In genomic region chr12:53740130-53740491, GRCh38 we compare ENCODE assay signal across 1 cellular context.
TF ChIP-seq lines count a peak whose summit lies in the region.

No MANE protein-coding gene starts in this region.

TF ChIP-seq in HEK293, 187 proteins besides CTCF, POLR2A, EP300 and RAD21:
- TF ChIP-seq ZNF580 (tag by site-specific recombination; IDR thresholded peaks at IDR 0.05): peak; percentile 95
- no peak for TF ChIP-seq ZNF184 (tag by site-specific recombination; IDR thresholded peaks at IDR 0.05)
- TF ChIP-seq ZNF610 (tag by site-specific recombination; IDR thresholded peaks at IDR 0.05; ENCODE audit: borderline replicate concordance): no peak
- no peak for TF ChIP-seq KLF7 (tag by site-specific recombination; IDR thresholded peaks at IDR 0.05; ENCODE audit: borderline replicate concordance)
- TF ChIP-seq KLF10 (tag by site-specific recombination; IDR thresholded peaks at IDR 0.05): no peak
- TF ChIP-seq ZBTB7A (tag by site-specific recombination; IDR thresholded peaks at IDR 0.05; ENCODE audit: low read depth): no peak
- TF ChIP-seq KLF8 (tag by site-specific recombination; IDR thresholded peaks at IDR 0.05): no peak
- TF ChIP-seq ZNF416 (tag by site-specific recombination; IDR thresholded peaks at IDR 0.05): no peak
- no peak for TF ChIP-seq ZNF585B (tag by site-specific recombination; IDR thresholded peaks at IDR 0.05)
- TF ChIP-seq OVOL3 (tag by site-specific recombination; IDR thresholded peaks at IDR 0.05): no peak
- TF ChIP-seq PRDM1 (tag by site-specific recombination; IDR thresholded peaks at IDR 0.05): no peak
- 0 out of 2 replicates have a peak, but pooled peaks have one; percentile 8 for TF ChIP-seq ZNF530 (tag by site-specific recombination; IDR thresholded peaks at IDR 0.05; ENCODE audit: low read depth)
- TF ChIP-seq ZNF621 (tag by site-specific recombination; IDR thresholded peaks at IDR 0.05): no peak
- peak; percentile 99; the same call in 1 of the 2 replicates for TF ChIP-seq ZNF768 (tag by site-specific recombination; IDR thresholded peaks at IDR 0.05)
- no peak for TF ChIP-seq ZNF426 (tag by site-specific recombination; IDR thresholded peaks at IDR 0.05)
- no peak for TF ChIP-seq ZNF221 (tag by site-specific recombination; IDR thresholded peaks at IDR 0.05; ENCODE audit: borderline replicate concordance)
- TF ChIP-seq ZNF24 (tag by site-specific recombination; IDR thresholded peaks at IDR 0.05): peak; percentile 75; the same call in 1 of the 2 replicates
- no peak for TF ChIP-seq ZNF624 (tag by site-specific recombination; IDR thresholded peaks at IDR 0.05)
- TF ChIP-seq, protein P1, sequence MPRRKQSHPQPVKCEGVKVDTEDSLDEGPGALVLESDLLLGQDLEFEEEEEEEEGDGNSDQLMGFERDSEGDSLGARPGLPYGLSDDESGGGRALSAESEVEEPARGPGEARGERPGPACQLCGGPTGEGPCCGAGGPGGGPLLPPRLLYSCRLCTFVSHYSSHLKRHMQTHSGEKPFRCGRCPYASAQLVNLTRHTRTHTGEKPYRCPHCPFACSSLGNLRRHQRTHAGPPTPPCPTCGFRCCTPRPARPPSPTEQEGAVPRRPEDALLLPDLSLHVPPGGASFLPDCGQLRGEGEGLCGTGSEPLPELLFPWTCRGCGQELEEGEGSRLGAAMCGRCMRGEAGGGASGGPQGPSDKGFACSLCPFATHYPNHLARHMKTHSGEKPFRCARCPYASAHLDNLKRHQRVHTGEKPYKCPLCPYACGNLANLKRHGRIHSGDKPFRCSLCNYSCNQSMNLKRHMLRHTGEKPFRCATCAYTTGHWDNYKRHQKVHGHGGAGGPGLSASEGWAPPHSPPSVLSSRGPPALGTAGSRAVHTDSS (tag by site-specific recombination; IDR thresholded peaks at IDR 0.05): no peak
- TF ChIP-seq ZNF837 (tag by site-specific recombination; IDR thresholded peaks at IDR 0.05): no peak
- no peak for TF ChIP-seq ZNF623 (tag by site-specific recombination; IDR thresholded peaks at IDR 0.05)
- TF ChIP-seq SCRT2 (tag by site-specific recombination; IDR thresholded peaks at IDR 0.05): peak; percentile 5; the same call in 1 of the 2 replicates
- TF ChIP-seq ZNF561 (tag by site-specific recombination; IDR thresholded peaks at IDR 0.05; ENCODE audit: borderline replicate concordance): no peak
- no peak for TF ChIP-seq ZNF140 (tag by site-specific recombination; IDR thresholded peaks at IDR 0.05)
- TF ChIP-seq ZNF248 (tag by site-specific recombination; IDR thresholded peaks at IDR 0.05): no peak
- TF ChIP-seq HIC1 (tag by site-specific recombination; IDR thresholded peaks at IDR 0.05): no peak
- no peak for TF ChIP-seq BCL11A (tag by site-specific recombination; IDR thresholded peaks at IDR 0.05; ENCODE audit: low read depth)
- TF ChIP-seq ZNF341 (tag by site-specific recombination; IDR thresholded peaks at IDR 0.05; ENCODE audit: low read depth): no peak
- TF ChIP-seq GLI4 (tag by site-specific recombination; IDR thresholded peaks at IDR 0.05): no peak
- TF ChIP-seq, protein P2, sequence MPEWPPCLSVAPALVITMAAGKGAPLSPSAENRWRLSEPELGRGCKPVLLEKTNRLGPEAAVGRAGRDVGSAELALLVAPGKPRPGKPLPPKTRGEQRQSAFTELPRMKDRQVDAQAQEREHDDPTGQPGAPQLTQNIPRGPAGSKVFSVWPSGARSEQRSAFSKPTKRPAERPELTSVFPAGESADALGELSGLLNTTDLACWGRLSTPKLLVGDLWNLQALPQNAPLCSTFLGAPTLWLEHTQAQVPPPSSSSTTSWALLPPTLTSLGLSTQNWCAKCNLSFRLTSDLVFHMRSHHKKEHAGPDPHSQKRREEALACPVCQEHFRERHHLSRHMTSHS (tag by site-specific recombination; IDR thresholded peaks at IDR 0.05): no peak
- TF ChIP-seq TRIM28 (IDR thresholded peaks at IDR 0.05; ENCODE audit: borderline replicate concordance, low read length): no peak
- TF ChIP-seq ZNF239 (tag by site-specific recombination; IDR thresholded peaks at IDR 0.05): no peak
- TF ChIP-seq ZBTB11 (tag by site-specific recombination; conservative IDR thresholded peaks at IDR 0.05; ENCODE audit: low read depth): no peak
- no peak for TF ChIP-seq ZNF302 (tag by site-specific recombination; IDR thresholded peaks at IDR 0.05; ENCODE audit: low read depth)
- TF ChIP-seq ZNF10 (tag by site-specific recombination; IDR thresholded peaks at IDR 0.05): no peak
- TF ChIP-seq, protein P3, sequence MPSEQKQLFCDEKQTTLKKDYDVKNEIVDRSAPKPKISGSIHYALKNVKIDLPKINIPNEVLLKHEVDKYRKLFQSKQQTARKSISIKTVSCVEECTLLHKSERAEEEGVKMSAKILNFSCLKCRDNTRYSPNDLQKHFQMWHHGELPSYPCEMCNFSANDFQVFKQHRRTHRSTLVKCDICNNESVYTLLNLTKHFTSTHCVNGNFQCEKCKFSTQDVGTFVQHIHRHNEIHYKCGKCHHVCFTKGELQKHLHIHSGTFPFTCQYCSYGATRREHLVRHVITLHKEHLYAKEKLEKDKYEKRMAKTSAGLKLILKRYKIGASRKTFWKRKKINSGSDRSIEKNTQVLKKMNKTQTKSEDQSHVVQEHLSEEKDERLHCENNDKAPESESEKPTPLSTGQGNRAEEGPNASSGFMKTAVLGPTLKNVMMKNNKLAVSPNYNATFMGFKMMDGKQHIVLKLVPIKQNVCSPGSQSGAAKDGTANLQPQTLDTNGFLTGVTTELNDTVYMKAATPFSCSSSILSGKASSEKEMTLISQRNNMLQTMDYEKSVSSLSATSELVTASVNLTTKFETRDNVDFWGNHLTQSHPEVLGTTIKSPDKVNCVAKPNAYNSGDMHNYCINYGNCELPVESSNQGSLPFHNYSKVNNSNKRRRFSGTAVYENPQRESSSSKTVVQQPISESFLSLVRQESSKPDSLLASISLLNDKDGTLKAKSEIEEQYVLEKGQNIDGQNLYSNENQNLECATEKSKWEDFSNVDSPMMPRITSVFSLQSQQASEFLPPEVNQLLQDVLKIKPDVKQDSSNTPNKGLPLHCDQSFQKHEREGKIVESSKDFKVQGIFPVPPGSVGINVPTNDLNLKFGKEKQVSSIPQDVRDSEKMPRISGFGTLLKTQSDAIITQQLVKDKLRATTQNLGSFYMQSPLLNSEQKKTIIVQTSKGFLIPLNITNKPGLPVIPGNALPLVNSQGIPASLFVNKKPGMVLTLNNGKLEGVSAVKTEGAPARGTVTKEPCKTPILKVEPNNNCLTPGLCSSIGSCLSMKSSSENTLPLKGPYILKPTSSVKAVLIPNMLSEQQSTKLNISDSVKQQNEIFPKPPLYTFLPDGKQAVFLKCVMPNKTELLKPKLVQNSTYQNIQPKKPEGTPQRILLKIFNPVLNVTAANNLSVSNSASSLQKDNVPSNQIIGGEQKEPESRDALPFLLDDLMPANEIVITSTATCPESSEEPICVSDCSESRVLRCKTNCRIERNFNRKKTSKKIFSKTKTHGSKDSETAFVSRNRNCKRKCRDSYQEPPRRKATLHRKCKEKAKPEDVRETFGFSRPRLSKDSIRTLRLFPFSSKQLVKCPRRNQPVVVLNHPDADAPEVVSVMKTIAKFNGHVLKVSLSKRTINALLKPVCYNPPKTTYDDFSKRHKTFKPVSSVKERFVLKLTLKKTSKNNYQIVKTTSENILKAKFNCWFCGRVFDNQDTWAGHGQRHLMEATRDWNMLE (tag by site-specific recombination; conservative IDR thresholded peaks at IDR 0.05; ENCODE audit: low read depth): no peak
- TF ChIP-seq ZNF76 (tag by site-specific recombination; IDR thresholded peaks at IDR 0.05; ENCODE audit: borderline replicate concordance, low read depth): no peak
